Comparison of ENCODE assay signal across 14 cellular contexts in the genomic region with DNA sequence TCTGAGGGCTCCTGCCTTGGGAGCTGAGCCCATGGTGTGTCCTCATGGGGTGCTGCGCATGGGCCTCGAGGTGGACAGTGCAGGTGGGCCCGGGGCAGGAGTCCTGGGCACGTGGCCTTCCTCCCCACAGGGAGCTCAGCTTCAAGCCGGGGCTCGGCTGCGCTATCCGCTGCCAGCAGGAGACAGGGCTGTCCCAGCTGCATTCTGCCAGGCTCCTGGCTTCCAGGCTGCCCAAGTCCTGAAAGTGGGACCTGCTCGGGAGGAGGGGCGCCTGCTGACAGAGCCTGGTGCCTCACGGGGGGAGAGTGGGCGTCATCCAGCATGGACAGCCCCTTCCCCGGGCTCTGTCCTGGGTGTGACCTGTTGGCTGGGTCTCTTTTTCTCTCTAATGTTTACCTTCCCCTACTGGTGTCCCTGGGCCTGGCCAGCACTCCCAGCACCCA. TPM values are rescaled to one million over a fixed set of nuclear protein-coding genes. Genes with fewer than 3 reads are reported as not detected.
DNase-seq lines count a peak whose midpoint lies in the region; ATAC-seq and TF ChIP-seq lines count a peak whose summit lies in the region.
"Had no signal": no experiment of that assay in that cellular context is flagged by ENCODE, and none has a peak within 500 bp of the region (broad histone marks: within the 10 kb centered on the region; RNA-seq: fewer than 3 reads in every experiment).

No MANE protein-coding gene starts in this region.

- intact Hi-C loops in breast epithelium (cut with DNase I; ENCODE audit: low total_unique reads), result no loop called here
- intact Hi-C loops in left colon (cut with DNase I, micrococcal nuclease), result no loop called here

- H3K27ac ChIP-seq in HEK293 (ENCODE audit: extremely low read depth, low read depth, low read length), result no peak overlapping the region
- peak overlapping the region; percentile 92 to 97 for H3K27ac ChIP-seq in breast epithelium
- H3K27ac ChIP-seq in thymus (ENCODE audit: low read depth), result peak overlapping the region; percentile 1
- H3K27ac ChIP-seq: neutrophil had no signal

- CTCF ChIA-PET in HEK293 (lab: Yijun Ruan, JAX), result interaction anchor here (1.9 kb wide), 1 partner anchor 10 kb away, joined by 7 read pairs; no protein-coding TSS in a partner anchor

- no peak for TF ChIP-seq CTCF in HEK293 (tag by site-specific recombination; IDR thresholded peaks at IDR 0.05)
- no peak for TF ChIP-seq CTCF in breast epithelium (IDR thresholded peaks at IDR 0.05)

- no peaks in the 10 kb centered on the region for H3K9me3 ChIP-seq in HEK293 (ENCODE audit: control insufficient read depth, insufficient read depth, low read depth, low read length)
- no peaks in the 10 kb centered on the region for H3K9me3 ChIP-seq in breast epithelium
- no peaks in the 10 kb centered on the region for H3K9me3 ChIP-seq in thymus (ENCODE audit: control insufficient read depth)
- H3K9me3 ChIP-seq: neutrophil, spleen had no signal

- ATAC-seq in left colon, result peak; percentile 4
- ATAC-seq: CD8-positive, alpha-beta T cell had no signal

- H3K36me3 ChIP-seq in HEK293 (ENCODE audit: control insufficient read depth in 2 of 2, insufficient read depth in 1 of 2, low read length in 2 of 2) (peaks cover 0 to 26% of the 10 kb centered on the region in 2 experiments; a peak in 2 of 3 replicates), breast epithelium (no peaks in the 10 kb centered on the region), thymus (ENCODE audit: control insufficient read depth, insufficient read depth) (peaks cover 41% of the 10 kb centered on the region)

- H3K4me1 ChIP-seq in HEK293 (ENCODE audit: control insufficient read depth, insufficient read depth, low read length), result no peaks in the 10 kb centered on the region
- H3K4me1 ChIP-seq in breast epithelium, result peaks cover 28 to 38% of the 10 kb centered on the region in 2 donors
- H3K4me1 ChIP-seq in thymus (ENCODE audit: control insufficient read depth, insufficient read depth, low read length), result no peaks in the 10 kb centered on the region

- no peak overlapping the region for H3K4me3 ChIP-seq in HEK293 (ENCODE audit: low read depth, low read length)
- peak overlapping the region in 1 of 3 donors; percentile 20 for H3K4me3 ChIP-seq in breast epithelium
- no peak overlapping the region for H3K4me3 ChIP-seq in thymus (ENCODE audit: low read length)
- H3K4me3 ChIP-seq: spleen had no signal

- 96% methylated on average over 13 of the region's 13 CpGs for WGBS in thymus

- POLR2A ChIA-PET in HEK293 (lab: Yijun Ruan, JAX), result interaction anchor here (1.2 kb wide), 1 partner anchor 10 kb away, joined by 3 read pairs; no protein-coding TSS in a partner anchor

- H3K27me3 ChIP-seq in breast epithelium, result no peaks in the 10 kb centered on the region
- no peaks in the 10 kb centered on the region for H3K27me3 ChIP-seq in thymus (ENCODE audit: control insufficient read depth, insufficient read depth)
- H3K27me3 ChIP-seq: neutrophil, spleen had no signal

- DNase-seq in breast epithelium (ENCODE audit: low spot score in 2 of 2), result no peak
- DNase-seq in left colon, result peak in 1 of 2 donors; percentile 31
- no peak for DNase-seq in GF-D8 (lab: John Stamatoyannopoulos, UW)
- DNase-seq in dermis blood vessel endothelial cell, result no peak
- no peak for DNase-seq in DMS 273 (lab: John Stamatoyannopoulos, UW; ENCODE audit: unreplicated experiment)
- DNase-seq: activated T-cell treated with anti-CD3 and anti-CD28 coated beads, Interleukin-2, amount 50 U/mL, for 72 hours; CD8-positive, alpha-beta T cell; DMS79; immature natural killer cell; NCI-H1092 treated with DMSO at 0.1 percent for 48 hours; spleen had no signal

- no peak for TF ChIP-seq POLR2A in breast epithelium (IDR thresholded peaks at IDR 0.05)

TF ChIP-seq in HEK293, 187 proteins besides CTCF, POLR2A, EP300 and RAD21:
- TF ChIP-seq ZIC2 (tag by site-specific recombination; IDR thresholded peaks at IDR 0.05) (peak; percentile 98), ZNF214 (tag by site-specific recombination; IDR thresholded peaks at IDR 0.05; ENCODE audit: borderline replicate concordance) (no peak)

RNA-seq across cellular contexts. Expression of a gene that starts 7.1 kb away (rescaled TPM):
- total RNA-seq in breast epithelium, result 10 to 100 TPM; 28.4 to 35.4 (median 32.5) TPM
- total RNA-seq in left colon, result 10 to 100 TPM; 94.5 to 99.8 TPM
- polyA plus RNA-seq in thymus, result 23.9 TPM
- total RNA-seq in dermis blood vessel endothelial cell, result 110 and 171 TPM in 2 replicates

RNA-seq across cellular contexts. Expression of a gene that starts 14.3 kb away (rescaled TPM):
- total RNA-seq in breast epithelium, result 1 to 10 TPM in 2 of 3 donors, not detected in 1; 3.5 to 3.9 TPM
- total RNA-seq in left colon, result 10 to 100 TPM; 24.9 to 27.2 TPM
- polyA plus RNA-seq in thymus, result 2.6 TPM
- 0.34 and 0.84 TPM in 2 replicates for total RNA-seq in dermis blood vessel endothelial cell
- total RNA-seq: CD8-positive, alpha-beta T cell had no signal

RNA-seq across cellular contexts. Expression of a gene that starts 27.0 kb away (rescaled TPM):
- total RNA-seq in breast epithelium (100 to 1,000 TPM in 2 of 3 donors, 10 to 100 TPM in 1; 74.2 to 110 (median 107) TPM), left colon (10 to 100 TPM; 75.1 to 76.7 TPM), dermis blood vessel endothelial cell (55.6 and 77.1 TPM in 2 replicates)
- polyA plus RNA-seq in thymus, result 35.3 TPM

RNA-seq across cellular contexts. Expression of a gene that starts 33.7 kb away (rescaled TPM):
- total RNA-seq in breast epithelium (under 1 TPM in 2 of 3 donors, not detected in 1; 0.33 to 0.44 TPM), left colon (under 1 TPM; 0.11 to 0.15 TPM), dermis blood vessel endothelial cell (0.05 and 0.17 TPM in 2 replicates)
- 0.48 TPM for polyA plus RNA-seq in thymus
- total RNA-seq: spleen had no signal
- polyA plus RNA-seq: immature natural killer cell had no signal

RNA-seq across cellular contexts. Expression of a gene that starts 42.6 kb away (rescaled TPM):
- total RNA-seq in breast epithelium (10 to 100 TPM; 42.7 to 48.1 (median 46.5) TPM), left colon (10 to 100 TPM; 26.7 to 31.4 TPM), dermis blood vessel endothelial cell (16.0 and 25.6 TPM in 2 replicates)
- 34.6 TPM for polyA plus RNA-seq in thymus

Comparison
In these comparisons a context has a peak if more than half of its experiments do, and no peak if none do; other contexts are left out.
1. RNA of a gene that starts 14.3 kb away (total RNA-seq): 24.9 to 27.2 TPM in left colon; 3.5 to 3.9 TPM in breast epithelium and 0.34 to 0.84 TPM in dermis blood vessel endothelial cell; every median in the first group is over 4 times any median in the second.